In the genomic region with DNA sequence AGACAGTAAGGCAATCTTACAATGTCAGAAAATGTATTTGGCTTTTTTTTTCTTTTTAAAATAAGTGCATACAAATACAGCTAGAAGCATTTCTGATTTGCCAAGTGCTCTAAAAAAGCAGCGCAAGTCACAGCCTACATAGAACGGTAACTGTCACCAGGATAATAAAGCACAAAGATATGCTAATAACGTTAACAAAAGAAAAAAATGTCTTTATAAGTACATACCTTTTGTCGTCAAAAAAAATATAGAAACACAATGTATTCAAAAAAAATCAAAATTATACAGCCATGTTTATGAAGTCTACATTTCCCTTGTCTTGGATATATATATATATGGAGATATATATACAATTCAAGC, we compare ENCODE assay signal across 8 cellular contexts. TPM values are rescaled to one million over a fixed set of nuclear protein-coding genes. Genes with fewer than 3 reads are reported as not detected.
DNase-seq lines count a peak whose midpoint lies in the region; ATAC-seq, FAIRE-seq and TF ChIP-seq lines count a peak whose summit lies in the region.

No MANE protein-coding gene starts in this region.

- peak overlapping the region; percentile 64 for H3K4me3 ChIP-seq in A549
- peak overlapping the region; percentile 65 for H3K4me3 ChIP-seq in HUES48 (ENCODE audit: low read depth, low read length)
- peak overlapping the region; percentile 93 for H3K4me3 ChIP-seq in brain microvascular endothelial cell (ENCODE audit: low read depth, low read length)
- peak overlapping the region; percentile 74 for H3K4me3 ChIP-seq in mononuclear cell (ENCODE audit: low read length)

- TF ChIP-seq EP300 in A549 (IDR thresholded peaks at IDR 0.05) = no peak

- H3K36me3 ChIP-seq in HUES48 (ENCODE audit: control insufficient read depth, insufficient read depth, low read length) = peaks cover 39% of the 10 kb centered on the region
- peaks cover 52% of the 10 kb centered on the region for H3K36me3 ChIP-seq in brain microvascular endothelial cell (replicated peaks)

- DNase-seq in A549 (ENCODE audit: low read depth in 1 of 2, low spot score in 1 of 2) = no peak
- no peak for DNase-seq in brain microvascular endothelial cell
- DNase-seq in HPDE6-E6E7 (ENCODE audit: extremely low spot score) = no peak
- no peak for DNase-seq in activated CD4-positive, CD25-positive, alpha-beta regulatory T cell (lab: John Stamatoyannopoulos, UW)
- DNase-seq in AG08396 (ENCODE audit: low spot score) = no peak

- H3K27me3 ChIP-seq in HUES48 (ENCODE audit: control insufficient read depth, insufficient read depth, low read length) = no peaks in the 10 kb centered on the region
- H3K27me3 ChIP-seq in brain microvascular endothelial cell (replicated peaks) = no peaks in the 10 kb centered on the region
- H3K27me3 ChIP-seq in mononuclear cell (ENCODE audit: insufficient read depth, low read length) = no peaks in the 10 kb centered on the region

- no peak overlapping the region for H3K9ac ChIP-seq in HUES48 (ENCODE audit: low read depth, low read length)

- TF ChIP-seq CTCF in A549 (IDR thresholded peaks at IDR 0.05) = no peak
- no peak for TF ChIP-seq CTCF in brain microvascular endothelial cell (IDR thresholded peaks at IDR 0.05; ENCODE audit: low read depth, low read length, missing control alignments)

- peaks cover 32% of the 10 kb centered on the region for H3K4me1 ChIP-seq in A549
- peaks cover 65% of the 10 kb centered on the region for H3K4me1 ChIP-seq in HUES48 (ENCODE audit: control insufficient read depth, insufficient read depth, low read length)
- peaks cover 54% of the 10 kb centered on the region for H3K4me1 ChIP-seq in mononuclear cell (ENCODE audit: insufficient read depth, low read length)

- no peak for TF ChIP-seq POLR2A in A549 (IDR thresholded peaks at IDR 0.05; ENCODE audit: low read length)

- in situ Hi-C loops in brain microvascular endothelial cell (cut with HindIII; ENCODE audit: low pct_ligation_motif_present, low sequenced_read_pairs) = loop anchor here (25.0 kb wide), 1 partner anchor 356 kb away; no protein-coding TSS in a partner anchor

- peak overlapping the region; percentile 96 for H3K4me2 ChIP-seq in A549

- no peak for FAIRE-seq in A549 (lab: Jason Lieb, UNC)

- 16% methylated on average over 4 of the region's 4 CpGs for WGBS in A549 (ENCODE audit: missing lambda C conversion rate)

- CTCF ChIA-PET in A549 (lab: Yijun Ruan, JAX) = interaction anchor here (0.6 to 1.6 kb wide), 6 partner anchors 86 to 477 kb away, joined by 3 to 4 read pairs (median 3); no protein-coding TSS in a partner anchor

- POLR2A ChIA-PET in A549 (lab: Yijun Ruan, JAX) = interaction anchor here (0.7 to 1.6 kb wide), 5 partner anchors 107 to 721 kb away, joined by 3 to 4 read pairs (median 3); a partner anchor contains a TSS

- H3K27ac ChIP-seq in A549 (peak overlapping the region; percentile 96), HUES48 (ENCODE audit: low read depth, low read length) (no peak overlapping the region), brain microvascular endothelial cell (peak overlapping the region; percentile 98)

- H3K9me3 ChIP-seq in A549 = no peaks in the 10 kb centered on the region
- no peaks in the 10 kb centered on the region for H3K9me3 ChIP-seq in HUES48 (ENCODE audit: control insufficient read depth, insufficient read depth, low read length)
- no peaks in the 10 kb centered on the region for H3K9me3 ChIP-seq in mononuclear cell (ENCODE audit: low read depth, low read length)

- ATAC-seq in A549 = no peak
- ATAC-seq in HG03039 (IDR thresholded peaks at IDR 0.05; ENCODE audit: unreplicated experiment) = no peak

- no peak for TF ChIP-seq RAD21 in A549 (conservative IDR thresholded peaks at IDR 0.05 in 1 of 2, IDR thresholded peaks at IDR 0.05 in 1 of 2)

TF ChIP-seq in A549, 52 proteins besides CTCF, POLR2A, EP300 and RAD21:
- TF ChIP-seq RARB (CRISPR knock-in tag; IDR thresholded peaks at IDR 0.05) (0 out of 2 replicates have a peak, but pooled peaks have one; percentile 26), HDAC2 (IDR thresholded peaks at IDR 0.05) (no peak), GATA3 (IDR thresholded peaks at IDR 0.05; ENCODE audit: borderline replicate concordance) (no peak), FOSB (CRISPR knock-in tag; IDR thresholded peaks at IDR 0.05) (peak; percentile 48; the same call in 1 of the 2 replicates)

RNA-seq across cellular contexts. Expression of a gene that starts 3.3 kb away (rescaled TPM):
- polyA plus RNA-seq in A549 (2011; rRNA removed) (38.2 and 53.5 TPM in 2 replicates), A549 (2017; fragmentation: RNase III; extraction: RNeasy Plus Mini Kit Qiagen cat#74134 plus additional on column Dnase treatment) (42.7 to 53.5 TPM (median 53.0 TPM) in 3 replicates)
- 79.4 and 99.0 TPM in 2 replicates for polyA plus RNA-seq in A549 (2012; cell fraction: cytosol; rRNA removed)
- 131 and 168 TPM in 2 replicates for polyA plus RNA-seq in A549 (2012; cell fraction: nucleus; rRNA removed)
- 76.2 and 82.0 TPM in 2 replicates for polyA minus RNA-seq in A549 (2011; rRNA and poly(A)+ RNA removed)
- total RNA-seq in mononuclear cell = 465 TPM
